Comparison of ENCODE assay signal across 20 cellular contexts in the genomic region with DNA sequence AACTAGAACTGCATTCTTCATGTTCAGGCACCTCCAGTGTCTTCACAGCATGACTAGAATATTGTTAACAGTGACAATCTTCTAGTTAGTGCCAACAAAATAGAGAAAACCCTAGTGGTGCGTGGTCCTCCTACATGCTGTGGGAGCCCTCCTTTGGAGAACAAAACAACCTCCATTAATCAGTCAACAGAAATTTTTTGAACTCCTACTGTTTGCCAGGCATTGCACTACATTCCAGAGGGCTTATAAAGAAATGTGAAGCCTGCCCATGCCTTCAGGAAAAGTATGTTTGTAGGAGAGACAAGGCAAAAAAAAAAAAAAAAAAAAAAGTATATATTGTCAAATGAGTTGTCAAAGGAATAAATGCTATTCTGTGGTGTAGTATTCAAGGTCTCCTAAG.
DNase-seq lines count a peak whose midpoint lies in the region; ATAC-seq and TF ChIP-seq lines count a peak whose summit lies in the region.
"Had no signal": no experiment of that assay in that cellular context is flagged by ENCODE, and none has a peak within 500 bp of the region (broad histone marks: within the 10 kb centered on the region; RNA-seq: fewer than 3 reads in every experiment).

No MANE protein-coding gene starts in this region.

- H3K36me3 ChIP-seq in A673 (ENCODE audit: insufficient read depth, low read length, poor library complexity, severe bottlenecking) (no peaks in the 10 kb centered on the region), neural progenitor cell (no peaks in the 10 kb centered on the region)
- H3K36me3 ChIP-seq: BLaER1 treated with 17β-estradiol and CSF1 and Interleukin-3, amounts not matched to agents 10 nM and 100 nM; HAP-1 had no signal

- no peaks in the 10 kb centered on the region for H3K9me3 ChIP-seq in A673 (ENCODE audit: low read depth, low read length, poor library complexity, severe bottlenecking)
- H3K9me3 ChIP-seq in neural progenitor cell (ENCODE audit: low read depth): no peaks in the 10 kb centered on the region
- H3K9me3 ChIP-seq: A549; BLaER1 treated with 17β-estradiol and CSF1 and Interleukin-3, amounts not matched to agents 10 nM and 100 nM; HAP-1 had no signal

- H3K4me3 Mint-ChIP-seq in neural progenitor cell: no peak overlapping the region
- H3K4me3 Mint-ChIP-seq in CD14-positive monocyte: no peak overlapping the region
- H3K4me3 Mint-ChIP-seq in activated T-helper 1 cell treated with anti-CD3 and anti-CD28 coated beads, Interleukin-12 subunit alpha, Interleukin-12 subunit beta, Interleukin-2, Interleukin-4 antibody, amounts not matched to agents 30 ng/mL and 10 ng/mL and 1 ng/mL, durations not matched to agents 14 hours and 24 hours and 36 hours: no peak overlapping the region
- H3K4me3 Mint-ChIP-seq: B cell; CD8-positive, alpha-beta memory T cell had no signal

- BruUV-seq in A673 (replicated peaks; lab: Mats Ljungman, UMichigan): no TSS peak

- H3K27ac Mint-ChIP-seq in neural progenitor cell (no peak overlapping the region), CD14-positive monocyte (no peak overlapping the region)
- H3K27ac Mint-ChIP-seq in activated T-helper 1 cell treated with anti-CD3 and anti-CD28 coated beads, Interleukin-12 subunit alpha, Interleukin-12 subunit beta, Interleukin-2, Interleukin-4 antibody, amounts not matched to agents 30 ng/mL and 10 ng/mL and 1 ng/mL, durations not matched to agents 14 hours and 24 hours and 36 hours: no peak overlapping the region
- H3K27ac Mint-ChIP-seq: B cell; CD4-positive, CD25-positive, alpha-beta regulatory T cell; CD8-positive, alpha-beta memory T cell had no signal

- no peak overlapping the region for H2AFZ ChIP-seq in neural progenitor cell (replicated peaks)
- H2AFZ ChIP-seq: GM23248 had no signal

- no peak for ATAC-seq in HG02623 (IDR thresholded peaks at IDR 0.05; ENCODE audit: unreplicated experiment)
- ATAC-seq: A549 had no signal

- H3K4me3 ChIP-seq in A673 (ENCODE audit: low read depth, low read length, poor library complexity, severe bottlenecking): no peak overlapping the region
- no peak overlapping the region for H3K4me3 ChIP-seq in choroid plexus epithelial cell (ENCODE audit: low read depth, low read length)
- no peak overlapping the region for H3K4me3 ChIP-seq in neural progenitor cell
- H3K4me3 ChIP-seq: A549; BLaER1 treated with 17β-estradiol and CSF1 and Interleukin-3, amounts not matched to agents 10 nM and 100 nM; GM23248; HAP-1 had no signal

- H3K4me1 Mint-ChIP-seq in neural progenitor cell (peaks cover 4% of the 10 kb centered on the region), CD14-positive monocyte (no peaks in the 10 kb centered on the region)
- H3K4me1 Mint-ChIP-seq in activated T-helper 1 cell treated with anti-CD3 and anti-CD28 coated beads, Interleukin-12 subunit alpha, Interleukin-12 subunit beta, Interleukin-2, Interleukin-4 antibody, amounts not matched to agents 30 ng/mL and 10 ng/mL and 1 ng/mL, durations not matched to agents 14 hours and 24 hours and 36 hours (ENCODE audit: low read depth): no peaks in the 10 kb centered on the region
- H3K4me1 Mint-ChIP-seq: B cell; CD4-positive, CD25-positive, alpha-beta regulatory T cell; CD8-positive, alpha-beta memory T cell had no signal

- H3K27me3 Mint-ChIP-seq in neural progenitor cell (ENCODE audit: insufficient read depth, low read depth) (peaks cover 2% of the 10 kb centered on the region), CD14-positive monocyte (ENCODE audit: low read depth in 3 of 3) (peaks cover 0 to 2% (median 1%) of the 10 kb centered on the region in 3 donors)
- H3K27me3 Mint-ChIP-seq in activated T-helper 1 cell treated with anti-CD3 and anti-CD28 coated beads, Interleukin-12 subunit alpha, Interleukin-12 subunit beta, Interleukin-2, Interleukin-4 antibody, amounts not matched to agents 30 ng/mL and 10 ng/mL and 1 ng/mL, durations not matched to agents 14 hours and 24 hours and 36 hours (ENCODE audit: insufficient read depth): no peaks in the 10 kb centered on the region
- H3K27me3 Mint-ChIP-seq: B cell; CD4-positive, CD25-positive, alpha-beta regulatory T cell; CD8-positive, alpha-beta memory T cell had no signal

- H3K4me1 ChIP-seq in A673 (ENCODE audit: insufficient read depth, low read length, poor library complexity, severe bottlenecking) (peaks cover 7% of the 10 kb centered on the region), neural progenitor cell (no peaks in the 10 kb centered on the region)
- H3K4me1 ChIP-seq: A549; BLaER1 treated with 17β-estradiol and CSF1 and Interleukin-3, amounts not matched to agents 10 nM and 100 nM; HAP-1 had no signal

- DNase-seq in A673 (ENCODE audit: low spot score) (peak; percentile 58), NCI-H226 (peak; percentile 47), choroid plexus epithelial cell (ENCODE audit: low read depth) (peak; percentile 14), neural progenitor cell (ENCODE audit: low spot score) (peak; percentile 3), NCI-H524 (lab: John Stamatoyannopoulos, UW) (no peak), CD14-positive monocyte (ENCODE audit: low spot score) (no peak)
- DNase-seq in activated T-helper 1 cell treated with anti-CD3 and anti-CD28 coated beads, Interleukin-12 subunit alpha, Interleukin-12 subunit beta, Interleukin-2, Interleukin-4 antibody, amounts not matched to agents 30 ng/mL and 10 ng/mL and 1 ng/mL, durations not matched to agents 14 hours and 24 hours and 36 hours (ENCODE audit: low spot score): no peak
- DNase-seq: CD4-positive, CD25-positive, alpha-beta regulatory T cell; CD8-positive, alpha-beta memory T cell; COR-L47; DMS 273 treated with DMSO at 0.1 percent for 48 hours; DND-41; EL; GM23248 had no signal

- H3K9me3 Mint-ChIP-seq in neural progenitor cell (no peaks in the 10 kb centered on the region), CD14-positive monocyte (peaks cover 0 to 5% (median 2%) of the 10 kb centered on the region in 7 donors)
- H3K9me3 Mint-ChIP-seq in activated T-helper 1 cell treated with anti-CD3 and anti-CD28 coated beads, Interleukin-12 subunit alpha, Interleukin-12 subunit beta, Interleukin-2, Interleukin-4 antibody, amounts not matched to agents 30 ng/mL and 10 ng/mL and 1 ng/mL, durations not matched to agents 14 hours and 24 hours and 36 hours: no peaks in the 10 kb centered on the region

- no peaks in the 10 kb centered on the region for H3F3A ChIP-seq in neural progenitor cell (ENCODE audit: low read depth)

- H4K20me1 ChIP-seq in neural progenitor cell (ENCODE audit: low read depth): no peaks in the 10 kb centered on the region
- H4K20me1 ChIP-seq: BLaER1 treated with 17β-estradiol and CSF1 and Interleukin-3, amounts not matched to agents 10 nM and 100 nM had no signal

- intact Hi-C loops in A673 (cut with micrococcal nuclease; ENCODE audit: unreplicated experiment) (no loop called here), CD14-positive monocyte (cut with micrococcal nuclease) (no loop called here)
- intact Hi-C loops in activated T-helper 1 cell treated with anti-CD3 and anti-CD28 coated beads, Interleukin-12 subunit alpha, Interleukin-12 subunit beta, Interleukin-2, Interleukin-4 antibody, amounts not matched to agents 30 ng/mL and 10 ng/mL and 1 ng/mL, durations not matched to agents 14 hours and 24 hours and 36 hours (cut with micrococcal nuclease): no loop called here

- CTCF ChIA-PET in A673 (lab: Charles Lee): no interaction called here

- TF ChIP-seq CTCF in A673 (conservative IDR thresholded peaks at IDR 0.05; ENCODE audit: low read depth, low read length) (no peak), choroid plexus epithelial cell (conservative IDR thresholded peaks at IDR 0.05; ENCODE audit: low read depth, low read length) (no peak), neural progenitor cell (IDR thresholded peaks at IDR 0.05) (no peak), CD14-positive monocyte (IDR thresholded peaks at IDR 0.05) (no peak)

- H3K4me2 ChIP-seq in neural progenitor cell: no peak overlapping the region
- H3K4me2 ChIP-seq: A549; BLaER1 treated with 17β-estradiol and CSF1 and Interleukin-3, amounts not matched to agents 10 nM and 100 nM had no signal

- no peaks in the 10 kb centered on the region for H3K27me3 ChIP-seq in A673 (replicated peaks; ENCODE audit: insufficient read depth, low read depth, low read length, poor library complexity)
- H3K27me3 ChIP-seq in neural progenitor cell: no peaks in the 10 kb centered on the region
- H3K27me3 ChIP-seq: BLaER1 treated with 17β-estradiol and CSF1 and Interleukin-3, amounts not matched to agents 10 nM and 100 nM had no signal

- H3K27ac ChIP-seq in A673 (ENCODE audit: low read depth, low read length, poor library complexity, severe bottlenecking) (no peak overlapping the region), neural progenitor cell (no peak overlapping the region)
- H3K27ac ChIP-seq: 22Rv1; A549; BLaER1 treated with 17β-estradiol and CSF1 and Interleukin-3, amounts not matched to agents 10 nM and 100 nM; GM23248 had no signal

- H3K36me3 Mint-ChIP-seq in neural progenitor cell: no peaks in the 10 kb centered on the region
- no peaks in the 10 kb centered on the region for H3K36me3 Mint-ChIP-seq in CD14-positive monocyte
- no peaks in the 10 kb centered on the region for H3K36me3 Mint-ChIP-seq in activated T-helper 1 cell treated with anti-CD3 and anti-CD28 coated beads, Interleukin-12 subunit alpha, Interleukin-12 subunit beta, Interleukin-2, Interleukin-4 antibody, amounts not matched to agents 30 ng/mL and 10 ng/mL and 1 ng/mL, durations not matched to agents 14 hours and 24 hours and 36 hours (ENCODE audit: low read depth)
- H3K36me3 Mint-ChIP-seq: CD4-positive, CD25-positive, alpha-beta regulatory T cell; CD8-positive, alpha-beta memory T cell had no signal

- POLR2A ChIA-PET in A673 (lab: Charles Lee; ENCODE audit: low non-redundant PET): no interaction called here

- no peak overlapping the region for H3K9ac ChIP-seq in neural progenitor cell
- H3K9ac ChIP-seq: BLaER1 treated with 17β-estradiol and CSF1 and Interleukin-3, amounts not matched to agents 10 nM and 100 nM; GM23248 had no signal

- no peaks in the 10 kb centered on the region for H3K79me2 ChIP-seq in neural progenitor cell (ENCODE audit: low read depth)

Comparison
In these comparisons a context has a peak if more than half of its experiments do, and no peak if none do; other contexts are left out.
1. DNase-seq: peak in A673 (single experiment), NCI-H226 (single experiment), choroid plexus epithelial cell (single experiment) and neural progenitor cell (single experiment); none in NCI-H524 (0 of 2), CD14-positive monocyte (single experiment) and activated T-helper 1 cell treated with anti-CD3 and anti-CD28 coated beads, Interleukin-12 subunit alpha, Interleukin-12 subunit beta, Interleukin-2, Interleukin-4 antibody, amounts not matched to agents 30 ng/mL and 10 ng/mL and 1 ng/mL, durations not matched to agents 14 hours and 24 hours and 36 hours (single experiment).